8 cellular contexts compared by ENCODE assay signal in genomic region chr3:79086514-79086913, GRCh38.
DNase-seq lines count a peak whose midpoint lies in the region; ATAC-seq and TF ChIP-seq lines count a peak whose summit lies in the region.

No MANE protein-coding gene starts in this region.

- H3K4me1 ChIP-seq in HAP-1: 0 out of 2 replicates have a peak, but pooled peaks cover 3% of the 10 kb centered on the region

- peak; percentile 93 for TF ChIP-seq CTCF in endothelial cell (IDR thresholded peaks at IDR 0.05; ENCODE audit: unreplicated experiment)

- DNase-seq in stimulated activated CD4-positive, alpha-beta T cell treated with anti-CD3 and anti-CD28 coated beads, Interleukin-15, amount 100 ng/mL, for 24 hours: peak; percentile 28
- no peak for DNase-seq in stimulated activated CD4-positive, alpha-beta T cell treated with anti-CD3 and anti-CD28 coated beads, Interleukin-4, amount 100 ng/mL, for 24 hours
- peak; percentile 77 to 79 for DNase-seq in HAP-1 (ENCODE audit: low spot score in 2 of 2)
- peak; percentile 64 for DNase-seq in LoVo (ENCODE audit: low spot score)
- DNase-seq in SK-N-DZ (ENCODE audit: low spot score): peak; percentile 69
- DNase-seq in endothelial cell (ENCODE audit: low spot score): peak; percentile 67
- peak; percentile 1 for DNase-seq in naive B cell
- no peak for DNase-seq in NCI-H774 (lab: John Stamatoyannopoulos, UW)

- H3K4me3 Mint-ChIP-seq in endothelial cell (ENCODE audit: unreplicated experiment): no peak overlapping the region
- no peak overlapping the region for H3K4me3 Mint-ChIP-seq in naive B cell

- ATAC-seq in naive B cell (ENCODE audit: low read depth in 2 of 2): no peak

- no peak overlapping the region for H3K4me3 ChIP-seq in HAP-1

- H3K36me3 ChIP-seq in HAP-1 (replicated peaks): no peaks in the 10 kb centered on the region

- no peaks in the 10 kb centered on the region for H3K27me3 Mint-ChIP-seq in endothelial cell (ENCODE audit: unreplicated experiment)
- no peaks in the 10 kb centered on the region for H3K27me3 Mint-ChIP-seq in naive B cell

- no peaks in the 10 kb centered on the region for H3K9me3 ChIP-seq in HAP-1

- in situ Hi-C loops in HAP-1 (cut with MboI; ENCODE audit: low sequenced_read_pairs): loop anchor here (25.0 kb wide), 1 partner anchor 276 kb away; no protein-coding TSS in a partner anchor

- H3K4me1 Mint-ChIP-seq in endothelial cell (ENCODE audit: unreplicated experiment) (no peaks in the 10 kb centered on the region), naive B cell (no peaks in the 10 kb centered on the region)

- no peak overlapping the region for H3K27ac Mint-ChIP-seq in endothelial cell (ENCODE audit: unreplicated experiment)
- no peak overlapping the region for H3K27ac Mint-ChIP-seq in naive B cell

- H3K36me3 Mint-ChIP-seq in endothelial cell (ENCODE audit: low read depth, unreplicated experiment) (no peaks in the 10 kb centered on the region), naive B cell (no peaks in the 10 kb centered on the region)

- H3K9me3 Mint-ChIP-seq in endothelial cell (ENCODE audit: unreplicated experiment) (no peaks in the 10 kb centered on the region), naive B cell (peaks cover 0 to 1% (median 0%) of the 10 kb centered on the region in 7 donors)

- no peaks in the 10 kb centered on the region for H3K27me3 ChIP-seq in HAP-1 (ENCODE audit: low read depth)

Comparison
In these comparisons a context has a peak if more than half of its experiments do, and no peak if none do; other contexts are left out.
1. DNase-seq: peak in stimulated activated CD4-positive, alpha-beta T cell treated with anti-CD3 and anti-CD28 coated beads, Interleukin-15, amount 100 ng/mL, for 24 hours (single experiment), HAP-1 (2 of 2), LoVo (single experiment), SK-N-DZ (single experiment), endothelial cell (single experiment) and naive B cell (single experiment); none in stimulated activated CD4-positive, alpha-beta T cell treated with anti-CD3 and anti-CD28 coated beads, Interleukin-4, amount 100 ng/mL, for 24 hours (single experiment) and NCI-H774 (single experiment).